In genomic region chr17:79010304-79010646, GRCh38 we compare ENCODE assay signal across 8 cellular contexts. TPM values are rescaled to one million over a fixed set of nuclear protein-coding genes. Genes with fewer than 3 reads are reported as not detected.
DNase-seq lines count a peak whose midpoint lies in the region; ATAC-seq and TF ChIP-seq lines count a peak whose summit lies in the region.

No MANE protein-coding gene starts in this region.

- H3K9me2 ChIP-seq in DOHH2 (replicated peaks; ENCODE audit: control insufficient read depth, low read length) = no peaks in the 10 kb centered on the region

- H4K20me1 ChIP-seq in DOHH2 (ENCODE audit: control insufficient read depth, insufficient read depth, low read depth, low read length) = peaks cover 6% of the 10 kb centered on the region

- H3F3A ChIP-seq in DOHH2 (ENCODE audit: control insufficient read depth, insufficient read depth) = no peaks in the 10 kb centered on the region

- H3K27me3 ChIP-seq in DOHH2 (ENCODE audit: control insufficient read depth, low read length) (peaks cover 8% of the 10 kb centered on the region), psoas muscle (ENCODE audit: insufficient read depth in 3 of 3, low read length in 2 of 3) (no peaks in the 10 kb centered on the region)

- peak overlapping the region; percentile 75 for H3K4me2 ChIP-seq in DOHH2 (ENCODE audit: low read length)

- H3K4me3 ChIP-seq in DOHH2 (ENCODE audit: low read length) (peak overlapping the region; percentile 76), fibroblast of the aortic adventitia (ENCODE audit: low read depth, low read length) (peak overlapping the region; percentile 68), psoas muscle (peak overlapping the region; percentile 74)

- intact Hi-C loops in psoas muscle (cut with DNase I) = no loop called here

- H3K9me3 Mint-ChIP-seq in T-cell = peaks cover 0 to 4% (median 0%) of the 10 kb centered on the region in 3 donors

- no peak for TF ChIP-seq CTCF in DOHH2 (IDR thresholded peaks at IDR 0.05; ENCODE audit: low read depth, low read length, poor library complexity, severe bottlenecking)
- no peak for TF ChIP-seq CTCF in fibroblast of the aortic adventitia (IDR thresholded peaks at IDR 0.05; ENCODE audit: insufficient read depth, low read length)
- TF ChIP-seq CTCF in psoas muscle (IDR thresholded peaks at IDR 0.05) = no peak

- H3K9me3 ChIP-seq in DOHH2 (ENCODE audit: control insufficient read depth, insufficient read depth, low read length) = peaks cover 7% of the 10 kb centered on the region; the same call in 1 of the 2 replicates
- no peaks in the 10 kb centered on the region for H3K9me3 ChIP-seq in psoas muscle

- H3K36me3 ChIP-seq in DOHH2 (ENCODE audit: control insufficient read depth, low read length) (peaks cover 7% of the 10 kb centered on the region), psoas muscle (ENCODE audit: insufficient read depth in 1 of 2, low read depth in 1 of 2) (peaks cover 0 to 5% of the 10 kb centered on the region in 2 donors)

- peaks cover 45 to 51% (median 47%) of the 10 kb centered on the region in 3 donors for H3K4me1 Mint-ChIP-seq in T-cell

- 53 to 61% (median 58%) methylated on average over 7 of the region's 7 CpGs for WGBS in psoas muscle, 3 donors

- ATAC-seq in T-cell (replicated peaks in 1 of 4) (no peak), psoas muscle (peak in 2 of 4 donors; percentile 3 to 14)

- peaks cover 2 to 4% of the 10 kb centered on the region in 2 donors for H3K27me3 Mint-ChIP-seq in T-cell

- H3K79me2 ChIP-seq in DOHH2 (ENCODE audit: control insufficient read depth, low read length) = peaks cover 42% of the 10 kb centered on the region

- DNase-seq in T-cell (no peak), fibroblast of the aortic adventitia (ENCODE audit: low read depth) (no peak), psoas muscle (no peak), NCI-H2171 (lab: John Stamatoyannopoulos, UW) (no peak), amygdala (lab: John Stamatoyannopoulos, UW) (no peak), UCSD-AML1 (lab: John Stamatoyannopoulos, UW; ENCODE audit: unreplicated experiment) (no peak)
- DNase-seq in stimulated activated CD8-positive, alpha-beta memory T cell treated with anti-CD3 and anti-CD28 coated beads, Interleukin-4, amount 100 ng/mL, for 48 hours = no peak

- POLR2A ChIA-PET in T-cell (lab: Charles Lee) = interaction anchor here in 1 of 2 donors (0.6 kb wide), 1 partner anchor 23 kb away, joined by 8 read pairs; no protein-coding TSS in a partner anchor

- H3K4me1 ChIP-seq in DOHH2 (ENCODE audit: control insufficient read depth, low read length) (peaks cover 18% of the 10 kb centered on the region), psoas muscle (peaks cover 29% of the 10 kb centered on the region)

- no peak overlapping the region for H3K27ac ChIP-seq in DOHH2 (ENCODE audit: low read depth, low read length)
- H3K27ac ChIP-seq in psoas muscle = peak overlapping the region; percentile 91

- peak overlapping the region; percentile 85 to 88 (median 87) for H3K4me3 Mint-ChIP-seq in T-cell

- H3K27ac Mint-ChIP-seq in T-cell = peak overlapping the region; percentile 93 to 95

- CTCF ChIA-PET in T-cell (lab: Charles Lee) = no interaction called here

- no peaks in the 10 kb centered on the region for H3K36me3 Mint-ChIP-seq in T-cell

RNA-seq across cellular contexts. Expression of gene CANT1, which starts 0.7 kb away (rescaled TPM):
- 10 to 100 TPM; 46.2 to 63.1 (median 57.7) TPM for total RNA-seq in T-cell
- total RNA-seq in fibroblast of the aortic adventitia (ENCODE audit: low replicate concordance) = 33.4 and 53.0 TPM in 2 replicates
- 10 to 100 TPM; 19.1 to 27.7 (median 21.0) TPM for total RNA-seq in psoas muscle
- 10 to 100 TPM; 10.2 to 34.3 (median 29.5) TPM for polyA plus RNA-seq in psoas muscle

RNA-seq across cellular contexts. Expression of gene C1QTNF1, which starts 13.7 kb away (rescaled TPM):
- total RNA-seq in T-cell = under 1 TPM in 4 of 5 donors, not detected in 1; 0.10 to 0.57 (median 0.26) TPM
- total RNA-seq in fibroblast of the aortic adventitia (ENCODE audit: low replicate concordance) = 42.1 and 44.3 TPM in 2 replicates
- total RNA-seq in psoas muscle = 10 to 100 TPM; 10.5 to 22.8 (median 16.9) TPM
- polyA plus RNA-seq in psoas muscle = 10 to 100 TPM; 12.2 to 22.6 (median 16.4) TPM

RNA-seq across cellular contexts. Expression of gene LGALS3BP, which starts 30.6 kb away (rescaled TPM):
- total RNA-seq in T-cell = 10 to 100 TPM; 28.2 to 80.7 (median 51.6) TPM
- total RNA-seq in fibroblast of the aortic adventitia (ENCODE audit: low replicate concordance) = 87.2 and 270 TPM in 2 replicates
- 10 to 100 TPM; 12.9 to 35.5 (median 22.0) TPM for total RNA-seq in psoas muscle
- polyA plus RNA-seq in psoas muscle = 10 to 100 TPM in 1 of 3 donors, 1 to 10 TPM in 2; 8.9 to 14.9 (median 8.9) TPM

Comparison
In these comparisons a context has a peak if more than half of its experiments do, and no peak if none do; other contexts are left out.
1. RNA of gene C1QTNF1, which starts 13.7 kb away (total RNA-seq): 42.1 to 44.3 TPM in fibroblast of the aortic adventitia and 10.5 to 22.8 TPM in psoas muscle; 0.10 to 0.57 TPM in T-cell; every median in the first group is over 4 times any median in the second.
2. Peak in every context shown above with its lines, with median percentiles within 50 percentile points of each other: H3K4me3 ChIP-seq.